In the genomic region with DNA sequence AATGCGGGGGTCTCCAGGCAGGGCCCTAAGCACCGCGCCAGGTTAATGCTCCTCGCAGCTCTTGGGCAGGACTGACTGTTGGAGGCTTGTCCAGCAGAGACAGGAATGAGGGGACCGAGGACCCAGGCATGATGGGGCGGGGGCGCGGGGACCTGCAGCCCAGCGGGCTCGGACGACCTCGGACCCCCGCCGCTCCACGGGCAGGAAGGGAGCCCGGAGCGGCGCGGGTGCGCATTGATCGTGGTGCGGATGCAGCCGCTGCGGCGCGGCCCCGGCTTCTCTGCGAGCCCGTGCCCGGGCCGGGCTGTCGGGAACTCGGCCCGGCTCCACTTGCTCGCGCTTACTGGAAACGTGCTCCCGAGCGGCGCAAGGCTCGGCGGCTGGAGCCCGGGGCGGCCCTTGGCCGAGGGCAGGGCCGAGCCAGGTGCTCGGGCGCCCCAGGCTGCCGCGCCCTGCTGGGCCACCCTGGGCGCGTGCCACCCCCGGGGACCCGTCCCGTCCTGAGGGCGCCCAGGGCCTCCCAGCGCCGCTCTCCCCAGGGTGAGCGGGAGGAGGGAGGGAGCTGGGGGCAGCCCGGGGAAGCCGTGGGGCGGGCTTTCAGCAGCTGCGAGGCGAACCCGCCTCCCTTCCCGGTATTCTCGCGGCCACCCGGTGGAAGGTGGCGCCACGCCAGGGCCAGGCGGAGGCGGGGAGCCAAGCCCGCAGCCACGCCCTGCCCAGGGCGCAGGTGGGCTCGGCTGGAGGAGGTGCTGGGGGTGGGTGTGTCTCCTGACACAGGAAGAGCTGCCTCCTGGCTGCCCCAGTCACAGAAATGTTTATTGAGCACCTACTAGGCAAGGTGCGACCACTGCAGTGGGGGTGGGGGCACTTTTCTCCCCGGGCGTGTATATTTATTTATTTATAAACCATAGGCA, we compare ENCODE assay signal across 8 cellular contexts. TPM values are rescaled to one million over a fixed set of nuclear protein-coding genes. Genes with fewer than 3 reads are reported as not detected.
DNase-seq lines count a peak whose midpoint lies in the region; ATAC-seq, FAIRE-seq and TF ChIP-seq lines count a peak whose summit lies in the region.

No MANE protein-coding gene starts in this region.

- H3K79me2 ChIP-seq in astrocyte (ENCODE audit: insufficient read depth, low read length) (no peaks in the 10 kb centered on the region), smooth muscle cell (ENCODE audit: low read depth) (no peaks in the 10 kb centered on the region)

- no peaks in the 10 kb centered on the region for H3K9me3 ChIP-seq in astrocyte (ENCODE audit: insufficient read depth, low read depth, low read length)
- no peaks in the 10 kb centered on the region for H3K9me3 ChIP-seq in iPS DF 6.9 (ENCODE audit: control insufficient read depth, insufficient read depth, low read length)
- no peaks in the 10 kb centered on the region for H3K9me3 ChIP-seq in smooth muscle cell (replicated peaks; ENCODE audit: low read depth)

- H4K20me1 ChIP-seq in astrocyte (ENCODE audit: insufficient read depth, low read length) (no peaks in the 10 kb centered on the region), smooth muscle cell (ENCODE audit: low read depth) (no peaks in the 10 kb centered on the region)

- H3K27me3 ChIP-seq in astrocyte (ENCODE audit: insufficient read depth, low read length) (no peaks in the 10 kb centered on the region), iPS DF 6.9 (ENCODE audit: control insufficient read depth, insufficient read depth, low read length) (no peaks in the 10 kb centered on the region; the same call in 1 of the 2 replicates), smooth muscle cell (ENCODE audit: low read depth) (no peaks in the 10 kb centered on the region)

- POLR2A ChIA-PET in T-cell (lab: Charles Lee) = interaction anchor here (0.5 to 0.6 kb wide), 2 partner anchors 16 to 1172 kb away, joined by 4 to 19 read pairs; no protein-coding TSS in a partner anchor

- H3K27me3 Mint-ChIP-seq in T-cell (no peaks in the 10 kb centered on the region), astrocyte (ENCODE audit: low read depth, unreplicated experiment) (peaks cover 15% of the 10 kb centered on the region)

- H3K4me3 ChIP-seq in astrocyte (ENCODE audit: insufficient read depth, low read depth, low read length) (peak overlapping the region; percentile 45), iPS DF 6.9 (ENCODE audit: low read length) (peak overlapping the region; percentile 37; the same call in 1 of the 2 replicates), smooth muscle cell (peak overlapping the region; percentile 63)

- DNase-seq in GM18507 (ENCODE audit: extremely low spot score, insufficient read length, low read depth) = no peak
- peak; percentile 59 for DNase-seq in NCI-H1092 (lab: John Stamatoyannopoulos, UW)
- peak; percentile 32 to 72 (median 57) for DNase-seq in T-cell
- DNase-seq in astrocyte (ENCODE audit: low read depth) = peak; percentile 41
- DNase-seq in iPS DF 6.9 (ENCODE audit: low read depth, low spot score) = no peak
- peak; percentile 50 for DNase-seq in smooth muscle cell (lab: John Stamatoyannopoulos, UW; ENCODE audit: unreplicated experiment)
- DNase-seq in NK-92 treated with Interleukin-12 subunit alpha and Interleukin-12 subunit beta, amount 100 ng/mL, for 24 hours (lab: John Stamatoyannopoulos, UW) = no peak

- H2AFZ ChIP-seq in astrocyte (ENCODE audit: low read depth, low read length) = peak overlapping the region; percentile 63
- H2AFZ ChIP-seq in smooth muscle cell (ENCODE audit: low read depth) = peak overlapping the region; percentile 56

- WGBS in iPS DF 6.9 (ENCODE audit: insufficient coverage, insufficient read length) = no CpG with 5 or more reads among the region's 80 CpGs
- 9% methylated on average over 30 of the region's 80 CpGs for WGBS in smooth muscle cell (ENCODE audit: low lambda C conversion rate)

- peak; percentile 80 to 84 (median 81) for ATAC-seq in T-cell (replicated peaks in 1 of 4)
- no peak for ATAC-seq in GM18520 (IDR thresholded peaks at IDR 0.05; ENCODE audit: unreplicated experiment)

- H3K4me1 ChIP-seq in astrocyte (ENCODE audit: insufficient read depth, low read length) (peaks cover 44% of the 10 kb centered on the region), iPS DF 6.9 (ENCODE audit: control insufficient read depth, insufficient read depth, low read length) (peaks cover 19% of the 10 kb centered on the region), smooth muscle cell (ENCODE audit: low read depth) (peaks cover 24% of the 10 kb centered on the region)

- FAIRE-seq in GM18507 (lab: Jason Lieb, UNC) = peak; percentile 72
- no peak for FAIRE-seq in astrocyte (lab: Jason Lieb, UNC)

- no peaks in the 10 kb centered on the region for H3K36me3 ChIP-seq in astrocyte (ENCODE audit: insufficient read depth, low read length)
- H3K36me3 ChIP-seq in iPS DF 6.9 (ENCODE audit: control insufficient read depth, insufficient read depth, low read length) = no peaks in the 10 kb centered on the region
- H3K36me3 ChIP-seq in smooth muscle cell (ENCODE audit: low read depth) = no peaks in the 10 kb centered on the region

- H3K4me2 ChIP-seq in astrocyte (ENCODE audit: low read length) = peak overlapping the region; percentile 83
- H3K4me2 ChIP-seq in smooth muscle cell = peak overlapping the region; percentile 92

- H3K9me3 Mint-ChIP-seq in T-cell (no peaks in the 10 kb centered on the region), astrocyte (ENCODE audit: unreplicated experiment) (no peaks in the 10 kb centered on the region)

- H3K27ac ChIP-seq in astrocyte (ENCODE audit: low read depth, low read length) (peak overlapping the region; percentile 47), iPS DF 6.9 (ENCODE audit: low read length) (no peak overlapping the region), smooth muscle cell (ENCODE audit: low read depth) (no peak overlapping the region)

- no peaks in the 10 kb centered on the region for H3K36me3 Mint-ChIP-seq in T-cell
- H3K36me3 Mint-ChIP-seq in astrocyte (ENCODE audit: low read depth, unreplicated experiment) = no peaks in the 10 kb centered on the region

- H3K27ac Mint-ChIP-seq in T-cell (peak overlapping the region; percentile 84 to 95), astrocyte (ENCODE audit: unreplicated experiment) (peak overlapping the region; percentile 26)

- TF ChIP-seq CTCF in astrocyte (IDR thresholded peaks at IDR 0.05; ENCODE audit: insufficient read depth, low read depth, low read length) = no peak
- no peak for TF ChIP-seq CTCF in smooth muscle cell (IDR thresholded peaks at IDR 0.05; ENCODE audit: borderline replicate concordance, insufficient read depth, poor library complexity, severe bottlenecking)

- H3F3A ChIP-seq in smooth muscle cell (ENCODE audit: low read depth) = peaks cover 19% of the 10 kb centered on the region

- H3K4me1 Mint-ChIP-seq in T-cell = peaks cover 41 to 52% (median 50%) of the 10 kb centered on the region in 3 donors
- peaks cover 27% of the 10 kb centered on the region for H3K4me1 Mint-ChIP-seq in astrocyte (ENCODE audit: low read depth, unreplicated experiment)

- CTCF ChIA-PET in T-cell (lab: Charles Lee) = interaction anchor here (0.6 kb wide), 3 partner anchors 42 to 716 kb away, joined by 3 read pairs; no protein-coding TSS in a partner anchor

- H3K9ac ChIP-seq in astrocyte (ENCODE audit: low read length) (peak overlapping the region; percentile 72), smooth muscle cell (ENCODE audit: low read depth) (no peak overlapping the region)

- peak overlapping the region; percentile 67 to 78 (median 68) for H3K4me3 Mint-ChIP-seq in T-cell
- H3K4me3 Mint-ChIP-seq in astrocyte (ENCODE audit: unreplicated experiment) = peak overlapping the region; percentile 72

RNA-seq across cellular contexts. Expression of gene SOCS3, which starts 45.9 kb away (rescaled TPM):
- 100 to 1,000 TPM in 2 of 5 donors, 10 to 100 TPM in 3; 14.2 to 248 (median 19.9) TPM for total RNA-seq in T-cell
- 13.4 and 16.7 TPM in 2 replicates for total RNA-seq in astrocyte
- 116 and 172 TPM in 2 replicates for total RNA-seq in smooth muscle cell
- 201 and 310 TPM in 2 replicates for polyA plus RNA-seq in smooth muscle cell

Comparison
In these comparisons a context has a peak if more than half of its experiments do, and no peak if none do; other contexts are left out.
1. DNase-seq: peak in NCI-H1092 (single experiment), T-cell (34 of 34), astrocyte (single experiment) and smooth muscle cell (single experiment); none in GM18507 (single experiment), iPS DF 6.9 (single experiment) and NK-92 treated with Interleukin-12 subunit alpha and Interleukin-12 subunit beta, amount 100 ng/mL, for 24 hours (single experiment).
2. Peak in every context shown above with its lines, with median percentiles within 50 percentile points of each other: H3K4me3 ChIP-seq.